ENCODE assay signal across 1 cellular context in the genomic region with DNA sequence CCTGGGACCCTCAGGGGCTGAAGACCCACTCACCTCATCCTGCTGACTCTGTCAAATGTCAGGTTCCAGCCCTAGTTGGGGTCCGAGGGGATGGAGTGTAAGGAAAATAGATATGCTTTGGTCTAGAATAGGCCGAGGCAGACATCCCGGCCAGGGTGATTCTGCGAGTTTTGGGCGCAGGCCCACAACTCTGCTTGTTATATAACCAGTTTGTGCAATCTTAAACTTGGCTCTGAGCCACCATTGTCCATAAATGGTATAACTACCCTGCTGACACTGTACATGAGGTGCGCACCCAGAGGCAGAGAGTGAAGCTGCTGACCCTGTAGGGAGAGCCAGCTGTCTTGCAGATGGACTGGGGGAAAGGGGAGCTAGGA.
TF ChIP-seq lines count a peak whose summit lies in the region.

No MANE protein-coding gene starts in this region.

TF ChIP-seq in HepG2, 621 proteins besides CTCF, POLR2A, EP300 and RAD21 (continued from another document and continues in another):
- TF ChIP-seq, protein P1, sequence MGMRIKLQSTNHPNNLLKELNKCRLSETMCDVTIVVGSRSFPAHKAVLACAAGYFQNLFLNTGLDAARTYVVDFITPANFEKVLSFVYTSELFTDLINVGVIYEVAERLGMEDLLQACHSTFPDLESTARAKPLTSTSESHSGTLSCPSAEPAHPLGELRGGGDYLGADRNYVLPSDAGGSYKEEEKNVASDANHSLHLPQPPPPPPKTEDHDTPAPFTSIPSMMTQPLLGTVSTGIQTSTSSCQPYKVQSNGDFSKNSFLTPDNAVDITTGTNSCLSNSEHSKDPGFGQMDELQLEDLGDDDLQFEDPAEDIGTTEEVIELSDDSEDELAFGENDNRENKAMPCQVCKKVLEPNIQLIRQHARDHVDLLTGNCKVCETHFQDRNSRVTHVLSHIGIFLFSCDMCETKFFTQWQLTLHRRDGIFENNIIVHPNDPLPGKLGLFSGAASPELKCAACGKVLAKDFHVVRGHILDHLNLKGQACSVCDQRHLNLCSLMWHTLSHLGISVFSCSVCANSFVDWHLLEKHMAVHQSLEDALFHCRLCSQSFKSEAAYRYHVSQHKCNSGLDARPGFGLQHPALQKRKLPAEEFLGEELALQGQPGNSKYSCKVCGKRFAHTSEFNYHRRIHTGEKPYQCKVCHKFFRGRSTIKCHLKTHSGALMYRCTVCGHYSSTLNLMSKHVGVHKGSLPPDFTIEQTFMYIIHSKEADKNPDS (CRISPR knock-in tag; IDR thresholded peaks at IDR 0.05), result no peak
- TF ChIP-seq MBD4 (IDR thresholded peaks at IDR 0.05; ENCODE audit: borderline replicate concordance, low read length) (no peak), CHD4 (IDR thresholded peaks at IDR 0.05; ENCODE audit: borderline replicate concordance, low read length) (no peak), AHR (CRISPR knock-in tag; IDR thresholded peaks at IDR 0.05) (no peak), ZNF205 (CRISPR knock-in tag; IDR thresholded peaks at IDR 0.05) (no peak), AGO2 (optimal IDR thresholded peaks at IDR 0.05; ENCODE audit: low read depth, low read length) (no peak), ZNF264 (CRISPR knock-in tag; IDR thresholded peaks at IDR 0.05) (peak; percentile 54), TEF (CRISPR knock-in tag; IDR thresholded peaks at IDR 0.05) (peak; percentile 98), ELF1 (CRISPR knock-in tag; IDR thresholded peaks at IDR 0.05) (no peak), DZIP1 (CRISPR knock-in tag; IDR thresholded peaks at IDR 0.05) (no peak), PTBP1 (IDR thresholded peaks at IDR 0.05; ENCODE audit: low read depth, low read length, poor library complexity, severe bottlenecking) (no peak), NFKB2 (CRISPR knock-in tag; IDR thresholded peaks at IDR 0.05; ENCODE audit: borderline replicate concordance) (0 out of 2 replicates have a peak, but pooled peaks have one; percentile 36), ZNF552 (CRISPR knock-in tag; IDR thresholded peaks at IDR 0.05; ENCODE audit: borderline replicate concordance) (no peak), PPARG (CRISPR knock-in tag; conservative IDR thresholded peaks at IDR 0.05) (no peak), GLI4 (CRISPR knock-in tag; IDR thresholded peaks at IDR 0.05; ENCODE audit: borderline replicate concordance) (no peak), NKX3-1 (CRISPR knock-in tag; IDR thresholded peaks at IDR 0.05) (no peak), THAP7 (CRISPR knock-in tag; IDR thresholded peaks at IDR 0.05) (no peak), PATZ1 (CRISPR knock-in tag; IDR thresholded peaks at IDR 0.05) (peak; percentile 10; the same call in 1 of the 2 replicates), ZNF142 (CRISPR knock-in tag; IDR thresholded peaks at IDR 0.05) (no peak), JUN (CRISPR knock-in tag; IDR thresholded peaks at IDR 0.05) (no peak), ZNF75D (CRISPR knock-in tag; IDR thresholded peaks at IDR 0.05; ENCODE audit: borderline replicate concordance) (no peak), ZNF580 (CRISPR knock-in tag; IDR thresholded peaks at IDR 0.05; ENCODE audit: borderline replicate concordance, low read depth) (no peak), USF2 (IDR thresholded peaks at IDR 0.05; ENCODE audit: low read depth, low read length) (no peak), USF2 (CRISPR knock-in tag; IDR thresholded peaks at IDR 0.05; ENCODE audit: borderline replicate concordance) (peak; percentile 81; the same call in 1 of the 2 replicates), NFE2L1 (CRISPR knock-in tag; IDR thresholded peaks at IDR 0.05; ENCODE audit: borderline replicate concordance) (no peak), ZSCAN9 (CRISPR knock-in tag; IDR thresholded peaks at IDR 0.05; ENCODE audit: borderline replicate concordance) (0 out of 2 replicates have a peak, but pooled peaks have one; percentile 46), MXI1 (IDR thresholded peaks at IDR 0.05; ENCODE audit: borderline replicate concordance, low read depth, low read length) (no peak), SRY (CRISPR knock-in tag; IDR thresholded peaks at IDR 0.05) (no peak), ARNT2 (CRISPR knock-in tag; IDR thresholded peaks at IDR 0.05; ENCODE audit: low read depth) (no peak), ZKSCAN1 (IDR thresholded peaks at IDR 0.05; ENCODE audit: low read length) (no peak), ZSCAN22 (CRISPR knock-in tag; IDR thresholded peaks at IDR 0.05) (no peak), REPIN1 (CRISPR knock-in tag; IDR thresholded peaks at IDR 0.05; ENCODE audit: borderline replicate concordance, low read depth) (peak; percentile 33; the same call in 1 of the 2 replicates), TBX3 (IDR thresholded peaks at IDR 0.05; ENCODE audit: borderline replicate concordance) (no peak), ZBTB14 (CRISPR knock-in tag; IDR thresholded peaks at IDR 0.05) (no peak), NONO (IDR thresholded peaks at IDR 0.05) (no peak), NONO (CRISPR knock-in tag; conservative IDR thresholded peaks at IDR 0.05) (no peak; the same call in 1 of the 2 replicates), TCF7L2 (IDR thresholded peaks at IDR 0.05; ENCODE audit: low read depth, low read length) (no peak), MAFG (CRISPR knock-in tag; IDR thresholded peaks at IDR 0.05) (no peak), JARID2 (CRISPR knock-in tag; IDR thresholded peaks at IDR 0.05; ENCODE audit: insufficient replicate concordance) (no peak), MAZ (IDR thresholded peaks at IDR 0.05; ENCODE audit: borderline replicate concordance, low read depth, low read length) (no peak), MAZ (CRISPR knock-in tag; IDR thresholded peaks at IDR 0.05; ENCODE audit: low read depth) (no peak), ZNF350 (CRISPR knock-in tag; IDR thresholded peaks at IDR 0.05; ENCODE audit: borderline replicate concordance, low read depth) (no peak), ZNF841 (CRISPR knock-in tag; IDR thresholded peaks at IDR 0.05; ENCODE audit: borderline replicate concordance) (no peak), ZNF724P (CRISPR knock-in tag; IDR thresholded peaks at IDR 0.05; ENCODE audit: borderline replicate concordance) (no peak), ARID2 (CRISPR knock-in tag; IDR thresholded peaks at IDR 0.05; ENCODE audit: borderline replicate concordance) (no peak), ZNF12 (CRISPR knock-in tag; IDR thresholded peaks at IDR 0.05) (peak; percentile 33; the same call in 1 of the 2 replicates), MYC (CRISPR knock-in tag; IDR thresholded peaks at IDR 0.05; ENCODE audit: borderline replicate concordance) (no peak)
